ENCODE assay signal across 25 cellular contexts in genomic region chr20:33545763-33546162, GRCh38.
"Had no signal": no experiment of that assay in that cellular context is flagged by ENCODE, and none has a peak within 500 bp of the region (broad histone marks: within the 10 kb centered on the region; RNA-seq: fewer than 3 reads in every experiment).

No MANE protein-coding gene starts in this region.

- H3K4me3 ChIP-seq: left lung, lung, mucosa of descending colon, ovary, right atrium auricular region, right lobe of liver, smooth muscle cell, tibial nerve, uterus had no signal

- H3K4me3 Mint-ChIP-seq: naive thymus-derived CD4-positive, alpha-beta T cell; natural killer cell treated with Interleukin-12 subunit alpha and Interleukin-12 subunit beta and Interleukin-15 and Interleukin-18, amount 100 ng/mL, for 72 hours; stimulated activated memory B cell treated with anti-CD40 and anti-IgM and Interleukin-4, amounts not matched to agents 10 μg/mL and 1 μg/mL and 100 μg/mL, for 72 hours; stimulated activated naive CD8-positive, alpha-beta T cell treated with anti-CD3 and anti-CD28 coated beads, Interleukin-15, amount 100 ng/mL, for 72 hours; type B pancreatic cell had no signal

- H3K27me3 Mint-ChIP-seq: naive thymus-derived CD4-positive, alpha-beta T cell; natural killer cell treated with Interleukin-12 subunit alpha and Interleukin-12 subunit beta and Interleukin-15 and Interleukin-18, amount 100 ng/mL, for 72 hours; progenitor cell of endocrine pancreas; stimulated activated memory B cell treated with anti-CD40 and anti-IgM and Interleukin-4, amounts not matched to agents 10 μg/mL and 1 μg/mL and 100 μg/mL, for 72 hours; stimulated activated naive CD8-positive, alpha-beta T cell treated with anti-CD3 and anti-CD28 coated beads, Interleukin-15, amount 100 ng/mL, for 72 hours; type B pancreatic cell had no signal

- H3K36me3 ChIP-seq: ovary, right atrium auricular region, right lobe of liver, uterus had no signal

- H3K4me1 Mint-ChIP-seq: stimulated activated naive CD8-positive, alpha-beta T cell treated with anti-CD3 and anti-CD28 coated beads, Interleukin-15, amount 100 ng/mL, for 72 hours had no signal

- H3K4me1 ChIP-seq: left lung, right atrium auricular region had no signal

- H3K27ac ChIP-seq: left lung, ovary, right atrium auricular region, right lobe of liver, tibial nerve, uterus had no signal

- H3K27me3 ChIP-seq: left lung, ovary, right atrium auricular region, right lobe of liver, tibial nerve, uterus had no signal

- DNase-seq: kidney; left colon; left lung; mesendoderm; midbrain; mucosa of descending colon; naive thymus-derived CD4-positive, alpha-beta T cell; ovary; right lobe of liver; stimulated activated CD4-positive, alpha-beta T cell treated with anti-CD3 and anti-CD28 coated beads, Interleukin-1b, Interleukin-23, amount 100 ng/mL, for 48 hours; stimulated activated CD4-positive, alpha-beta T cell treated with anti-CD3 and anti-CD28 coated beads, Interleukin-2, amount 100 ng/mL, for 48 hours; stimulated activated CD4-positive, alpha-beta T cell treated with anti-CD3 and anti-CD28 coated beads, Interleukin-4, amount 100 ng/mL, for 4 hours; stimulated activated CD8-positive, alpha-beta memory T cell treated with anti-CD3 and anti-CD28 coated beads, Interleukin-4, amount 100 ng/mL, for 48 hours; stimulated activated naive CD4-positive, alpha-beta T cell treated with Interleukin-2 at 50 U/mL for 16 hours; stimulated activated naive CD8-positive, alpha-beta T cell treated with anti-CD3 and anti-CD28 coated beads, Interleukin-15, amount 100 ng/mL, for 72 hours; substantia nigra; uterus had no signal

- H3K9me3 Mint-ChIP-seq: naive thymus-derived CD4-positive, alpha-beta T cell; natural killer cell treated with Interleukin-12 subunit alpha and Interleukin-12 subunit beta and Interleukin-15 and Interleukin-18, amount 100 ng/mL, for 72 hours; stimulated activated memory B cell treated with anti-CD40 and anti-IgM and Interleukin-4, amounts not matched to agents 10 μg/mL and 1 μg/mL and 100 μg/mL, for 72 hours; stimulated activated naive CD8-positive, alpha-beta T cell treated with anti-CD3 and anti-CD28 coated beads, Interleukin-15, amount 100 ng/mL, for 72 hours; type B pancreatic cell had no signal

- ATAC-seq: left colon; left lung; mucosa of descending colon; naive thymus-derived CD4-positive, alpha-beta T cell; natural killer cell treated with Interleukin-12 subunit alpha and Interleukin-12 subunit beta and Interleukin-15 and Interleukin-18, amount 100 ng/mL, for 72 hours; right lobe of liver; stimulated activated memory B cell treated with anti-CD40 and anti-IgM and Interleukin-4, amounts not matched to agents 10 μg/mL and 1 μg/mL and 100 μg/mL, for 72 hours; stimulated activated naive CD8-positive, alpha-beta T cell treated with anti-CD3 and anti-CD28 coated beads, Interleukin-15, amount 100 ng/mL, for 72 hours had no signal

- H3K4me2 ChIP-seq: smooth muscle cell had no signal

- H3K36me3 Mint-ChIP-seq: natural killer cell treated with Interleukin-12 subunit alpha and Interleukin-12 subunit beta and Interleukin-15 and Interleukin-18, amount 100 ng/mL, for 72 hours had no signal

- H3K27ac Mint-ChIP-seq: natural killer cell treated with Interleukin-12 subunit alpha and Interleukin-12 subunit beta and Interleukin-15 and Interleukin-18, amount 100 ng/mL, for 72 hours; progenitor cell of endocrine pancreas; stimulated activated memory B cell treated with anti-CD40 and anti-IgM and Interleukin-4, amounts not matched to agents 10 μg/mL and 1 μg/mL and 100 μg/mL, for 72 hours; stimulated activated naive CD8-positive, alpha-beta T cell treated with anti-CD3 and anti-CD28 coated beads, Interleukin-15, amount 100 ng/mL, for 72 hours; type B pancreatic cell had no signal

- H3K9me3 ChIP-seq: left lung, mucosa of descending colon, ovary, right atrium auricular region, right lobe of liver, tibial nerve, uterus had no signal
